ENCODE assay signal across 1 cellular context in the genomic region with DNA sequence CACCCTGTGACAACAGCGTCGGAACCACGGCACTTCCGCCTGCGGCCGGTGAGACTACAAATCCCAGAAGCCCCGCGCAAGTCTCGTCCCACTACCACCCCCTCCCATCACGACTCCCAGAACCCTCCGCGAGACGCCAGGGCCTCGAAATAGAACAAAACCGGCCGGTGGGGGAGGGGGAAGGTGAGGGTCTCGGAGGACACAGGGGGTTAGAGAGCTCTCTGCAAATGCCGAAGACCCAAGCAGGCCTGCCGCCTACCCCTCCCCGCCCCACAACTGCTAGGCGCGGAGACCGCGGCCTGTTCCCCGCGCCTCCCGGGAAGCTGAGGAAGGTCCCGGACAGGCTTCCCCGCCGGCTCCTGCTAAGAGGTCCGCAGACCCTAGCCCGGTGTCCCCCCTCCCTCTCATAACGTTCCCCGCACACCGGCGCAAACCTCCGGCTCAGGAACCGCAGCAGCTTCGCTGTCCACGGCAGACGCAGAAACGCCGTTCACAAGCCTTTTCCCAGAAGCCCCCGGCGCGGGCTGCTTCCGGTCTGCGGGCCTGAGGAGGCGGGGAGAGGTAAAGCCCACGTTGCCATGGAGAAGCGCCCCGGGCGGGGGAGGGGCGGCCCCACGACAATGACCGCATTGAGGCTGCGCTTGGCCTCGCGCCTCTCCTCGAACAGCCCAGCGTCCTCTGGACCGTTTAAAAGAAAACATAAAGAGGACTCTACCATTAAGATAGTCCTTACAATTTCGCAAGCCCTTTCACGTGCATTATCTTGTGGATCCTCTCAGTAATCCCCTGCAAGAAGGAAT.
TF ChIP-seq lines count a peak whose summit lies in the region.

Gene ZNF24 (minus strand): TSS at position 485 of the 800 bp plus-strand sequence. CDS start 3,770 bp downstream, outside the sequence.

TF ChIP-seq in A549, 52 proteins besides CTCF, POLR2A, EP300 and RAD21 (continued from another document):
- TF ChIP-seq ATOH8 (CRISPR knock-in tag; IDR thresholded peaks at IDR 0.05; ENCODE audit: low read depth) (no peak), RCOR1 (IDR thresholded peaks at IDR 0.05; ENCODE audit: low read depth, low read length) (no peak), USF2 (IDR thresholded peaks at IDR 0.05) (no peak), NR3C1 (IDR thresholded peaks at IDR 0.05) (no peak), RFX5 (IDR thresholded peaks at IDR 0.05) (no peak), ZC3H11A (IDR thresholded peaks at IDR 0.05) (no peak), MYC (IDR thresholded peaks at IDR 0.05; ENCODE audit: borderline replicate concordance, low read length) (no peak), JUN (IDR thresholded peaks at IDR 0.05) (peak; percentile 53 to 66; a peak in 3 of 5 replicates), HOXA7 (CRISPR knock-in tag; IDR thresholded peaks at IDR 0.05) (no peak), JUNB (IDR thresholded peaks at IDR 0.05) (no peak), CBX8 (IDR thresholded peaks at IDR 0.05) (no peak), FOXS1 (CRISPR knock-in tag; IDR thresholded peaks at IDR 0.05) (no peak), KDM1A (IDR thresholded peaks at IDR 0.05; ENCODE audit: low read depth) (no peak), HOXB13 (CRISPR knock-in tag; IDR thresholded peaks at IDR 0.05; ENCODE audit: low read depth) (no peak), CHD2 (IDR thresholded peaks at IDR 0.05; ENCODE audit: low read length, partially characterized antibody) (peak; percentile 39), EHMT2 (IDR thresholded peaks at IDR 0.05; ENCODE audit: low read depth) (no peak), PHF8 (IDR thresholded peaks at IDR 0.05; ENCODE audit: borderline replicate concordance, low read depth) (peak; percentile 83; the same call in 1 of the 2 replicates)
- TF ChIP-seq, protein P1, sequence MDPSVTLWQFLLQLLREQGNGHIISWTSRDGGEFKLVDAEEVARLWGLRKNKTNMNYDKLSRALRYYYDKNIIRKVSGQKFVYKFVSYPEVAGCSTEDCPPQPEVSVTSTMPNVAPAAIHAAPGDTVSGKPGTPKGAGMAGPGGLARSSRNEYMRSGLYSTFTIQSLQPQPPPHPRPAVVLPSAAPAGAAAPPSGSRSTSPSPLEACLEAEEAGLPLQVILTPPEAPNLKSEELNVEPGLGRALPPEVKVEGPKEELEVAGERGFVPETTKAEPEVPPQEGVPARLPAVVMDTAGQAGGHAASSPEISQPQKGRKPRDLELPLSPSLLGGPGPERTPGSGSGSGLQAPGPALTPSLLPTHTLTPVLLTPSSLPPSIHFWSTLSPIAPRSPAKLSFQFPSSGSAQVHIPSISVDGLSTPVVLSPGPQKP (IDR thresholded peaks at IDR 0.05; ENCODE audit: low read depth, low read length) = no peak
- TF ChIP-seq, protein P2, sequence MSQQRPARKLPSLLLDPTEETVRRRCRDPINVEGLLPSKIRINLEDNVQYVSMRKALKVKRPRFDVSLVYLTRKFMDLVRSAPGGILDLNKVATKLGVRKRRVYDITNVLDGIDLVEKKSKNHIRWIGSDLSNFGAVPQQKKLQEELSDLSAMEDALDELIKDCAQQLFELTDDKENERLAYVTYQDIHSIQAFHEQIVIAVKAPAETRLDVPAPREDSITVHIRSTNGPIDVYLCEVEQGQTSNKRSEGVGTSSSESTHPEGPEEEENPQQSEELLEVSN (IDR thresholded peaks at IDR 0.05; ENCODE audit: borderline replicate concordance, low read depth) = peak; percentile 47; the same call in 1 of the 2 replicates
- TF ChIP-seq, protein P3, sequence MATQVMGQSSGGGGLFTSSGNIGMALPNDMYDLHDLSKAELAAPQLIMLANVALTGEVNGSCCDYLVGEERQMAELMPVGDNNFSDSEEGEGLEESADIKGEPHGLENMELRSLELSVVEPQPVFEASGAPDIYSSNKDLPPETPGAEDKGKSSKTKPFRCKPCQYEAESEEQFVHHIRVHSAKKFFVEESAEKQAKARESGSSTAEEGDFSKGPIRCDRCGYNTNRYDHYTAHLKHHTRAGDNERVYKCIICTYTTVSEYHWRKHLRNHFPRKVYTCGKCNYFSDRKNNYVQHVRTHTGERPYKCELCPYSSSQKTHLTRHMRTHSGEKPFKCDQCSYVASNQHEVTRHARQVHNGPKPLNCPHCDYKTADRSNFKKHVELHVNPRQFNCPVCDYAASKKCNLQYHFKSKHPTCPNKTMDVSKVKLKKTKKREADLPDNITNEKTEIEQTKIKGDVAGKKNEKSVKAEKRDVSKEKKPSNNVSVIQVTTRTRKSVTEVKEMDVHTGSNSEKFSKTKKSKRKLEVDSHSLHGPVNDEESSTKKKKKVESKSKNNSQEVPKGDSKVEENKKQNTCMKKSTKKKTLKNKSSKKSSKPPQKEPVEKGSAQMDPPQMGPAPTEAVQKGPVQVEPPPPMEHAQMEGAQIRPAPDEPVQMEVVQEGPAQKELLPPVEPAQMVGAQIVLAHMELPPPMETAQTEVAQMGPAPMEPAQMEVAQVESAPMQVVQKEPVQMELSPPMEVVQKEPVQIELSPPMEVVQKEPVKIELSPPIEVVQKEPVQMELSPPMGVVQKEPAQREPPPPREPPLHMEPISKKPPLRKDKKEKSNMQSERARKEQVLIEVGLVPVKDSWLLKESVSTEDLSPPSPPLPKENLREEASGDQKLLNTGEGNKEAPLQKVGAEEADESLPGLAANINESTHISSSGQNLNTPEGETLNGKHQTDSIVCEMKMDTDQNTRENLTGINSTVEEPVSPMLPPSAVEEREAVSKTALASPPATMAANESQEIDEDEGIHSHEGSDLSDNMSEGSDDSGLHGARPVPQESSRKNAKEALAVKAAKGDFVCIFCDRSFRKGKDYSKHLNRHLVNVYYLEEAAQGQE (IDR thresholded peaks at IDR 0.05) = peak; percentile 44
TF ChIP-seq in A549: peak in this region for 6.
